11 cellular contexts compared by ENCODE assay signal in genomic region chr17:63116967-63117366, GRCh38.
DNase-seq lines count a peak whose midpoint lies in the region; TF ChIP-seq lines count a peak whose summit lies in the region.
"Had no signal": no experiment of that assay in that cellular context is flagged by ENCODE, and none has a peak within 500 bp of the region (broad histone marks: within the 10 kb centered on the region; RNA-seq: fewer than 3 reads in every experiment).

No MANE protein-coding gene starts in this region.

- no peaks in the 10 kb centered on the region for H3K9me3 ChIP-seq in osteoblast (ENCODE audit: low read depth, low read length)
- H3K9me3 ChIP-seq: heart right ventricle had no signal

- H4K20me1 ChIP-seq in osteoblast (ENCODE audit: insufficient read depth, low read length): peaks cover 8% of the 10 kb centered on the region

- intact Hi-C loops in activated CD4-positive, alpha-beta T cell treated with anti-CD3 and anti-CD28 coated beads, Interleukin-2, amount 10 ng/mL, durations not matched to agents 24 days and 14 days (cut with micrococcal nuclease): no loop called here

- no peaks in the 10 kb centered on the region for H3K27me3 ChIP-seq in osteoblast (ENCODE audit: insufficient read depth, low read length)
- H3K27me3 ChIP-seq: heart right ventricle had no signal

- peaks cover 28% of the 10 kb centered on the region for H3K79me2 ChIP-seq in osteoblast (ENCODE audit: insufficient read depth, low read length)

- no peak overlapping the region for H3K27ac Mint-ChIP-seq in activated CD4-positive, alpha-beta T cell treated with anti-CD3 and anti-CD28 coated beads, Interleukin-2, amount 10 ng/mL, durations not matched to agents 24 days and 14 days
- H3K27ac Mint-ChIP-seq in osteocyte (ENCODE audit: unreplicated experiment): no peak overlapping the region
- H3K27ac Mint-ChIP-seq: activated naive CD8-positive, alpha-beta T cell treated with anti-CD3 and anti-CD28 coated beads for 36 hours had no signal

- H3K4me3 Mint-ChIP-seq in activated CD4-positive, alpha-beta T cell treated with anti-CD3 and anti-CD28 coated beads, Interleukin-2, amount 10 ng/mL, durations not matched to agents 24 days and 14 days: no peak overlapping the region
- no peak overlapping the region for H3K4me3 Mint-ChIP-seq in osteocyte (ENCODE audit: unreplicated experiment)
- H3K4me3 Mint-ChIP-seq: activated naive CD8-positive, alpha-beta T cell treated with anti-CD3 and anti-CD28 coated beads for 36 hours had no signal

- H3K4me1 ChIP-seq in osteoblast (ENCODE audit: insufficient read depth, low read length): no peaks in the 10 kb centered on the region
- H3K4me1 ChIP-seq: heart right ventricle had no signal

- H2AFZ ChIP-seq in osteoblast (ENCODE audit: low read length): no peak overlapping the region

- peaks cover 2% of the 10 kb centered on the region for H3K27me3 Mint-ChIP-seq in activated CD4-positive, alpha-beta T cell treated with anti-CD3 and anti-CD28 coated beads, Interleukin-2, amount 10 ng/mL, durations not matched to agents 24 days and 14 days
- H3K27me3 Mint-ChIP-seq in osteocyte (ENCODE audit: unreplicated experiment): no peaks in the 10 kb centered on the region
- H3K27me3 Mint-ChIP-seq: activated naive CD8-positive, alpha-beta T cell treated with anti-CD3 and anti-CD28 coated beads for 36 hours had no signal

- H3K4me3 ChIP-seq in osteoblast (ENCODE audit: insufficient read depth, low read length): no peak overlapping the region
- H3K4me3 ChIP-seq: heart right ventricle had no signal

- no peaks in the 10 kb centered on the region for H3K4me1 Mint-ChIP-seq in activated CD4-positive, alpha-beta T cell treated with anti-CD3 and anti-CD28 coated beads, Interleukin-2, amount 10 ng/mL, durations not matched to agents 24 days and 14 days
- H3K4me1 Mint-ChIP-seq in osteocyte (ENCODE audit: unreplicated experiment): no peaks in the 10 kb centered on the region
- H3K4me1 Mint-ChIP-seq: activated naive CD8-positive, alpha-beta T cell treated with anti-CD3 and anti-CD28 coated beads for 36 hours had no signal

- no peak overlapping the region for H3K27ac ChIP-seq in osteoblast (ENCODE audit: low read depth, low read length)
- H3K27ac ChIP-seq: heart right ventricle had no signal

- H3K36me3 Mint-ChIP-seq in activated CD4-positive, alpha-beta T cell treated with anti-CD3 and anti-CD28 coated beads, Interleukin-2, amount 10 ng/mL, durations not matched to agents 24 days and 14 days (ENCODE audit: low read depth): no peaks in the 10 kb centered on the region
- no peaks in the 10 kb centered on the region for H3K36me3 Mint-ChIP-seq in osteocyte (ENCODE audit: unreplicated experiment)
- H3K36me3 Mint-ChIP-seq: activated naive CD8-positive, alpha-beta T cell treated with anti-CD3 and anti-CD28 coated beads for 36 hours had no signal

- TF ChIP-seq CTCF in osteoblast (IDR thresholded peaks at IDR 0.05; ENCODE audit: extremely low read depth, low read depth, low read length) (no peak), osteocyte (IDR thresholded peaks at IDR 0.05) (no peak)

- DNase-seq in HCEC 1CT (peak; percentile 9), NCI-H774 (lab: John Stamatoyannopoulos, UW) (peak; percentile 75), fibroblast of peridontal ligament (ENCODE audit: extremely low read depth) (peak; percentile 28), osteoblast (ENCODE audit: insufficient read length, low spot score, missing footprints) (peak; percentile 34), osteocyte (ENCODE audit: extremely low spot score, unreplicated experiment) (no peak), DMS79 treated with DMSO at 0.1 percent for 48 hours (lab: John Stamatoyannopoulos, UW) (no peak)
- no peak for DNase-seq in activated CD4-positive, alpha-beta T cell treated with anti-CD3 and anti-CD28 coated beads, Interleukin-2, amount 10 ng/mL, durations not matched to agents 24 days and 14 days
- DNase-seq in activated effector memory CD4-positive, alpha-beta T cell treated with Interleukin-2 at 50 U/mL for 16 hours: no peak
- DNase-seq: activated CD4-positive, CD25-positive, alpha-beta regulatory T cell treated with anti-CD3 and anti-CD28 coated beads, Interleukin-2, amount 50 U/mL, for 72 hours; activated naive CD8-positive, alpha-beta T cell treated with anti-CD3 and anti-CD28 coated beads for 36 hours; heart right ventricle had no signal

- no peaks in the 10 kb centered on the region for H3K36me3 ChIP-seq in osteoblast (ENCODE audit: insufficient read depth, low read length)
- H3K36me3 ChIP-seq: heart right ventricle had no signal

- H3K9me3 Mint-ChIP-seq in activated CD4-positive, alpha-beta T cell treated with anti-CD3 and anti-CD28 coated beads, Interleukin-2, amount 10 ng/mL, durations not matched to agents 24 days and 14 days: no peaks in the 10 kb centered on the region
- H3K9me3 Mint-ChIP-seq in osteocyte (ENCODE audit: unreplicated experiment): no peaks in the 10 kb centered on the region
- H3K9me3 Mint-ChIP-seq: activated naive CD8-positive, alpha-beta T cell treated with anti-CD3 and anti-CD28 coated beads for 36 hours had no signal

- no peak overlapping the region for H3K4me2 ChIP-seq in osteoblast (ENCODE audit: insufficient read depth, low read length)

Comparison
In these comparisons a context has a peak if more than half of its experiments do, and no peak if none do; other contexts are left out.
1. DNase-seq: peak in HCEC 1CT (single experiment), NCI-H774 (single experiment), fibroblast of peridontal ligament (single experiment) and osteoblast (single experiment); none in activated CD4-positive, alpha-beta T cell treated with anti-CD3 and anti-CD28 coated beads, Interleukin-2, amount 10 ng/mL, durations not matched to agents 24 days and 14 days (single experiment), osteocyte (single experiment), DMS79 treated with DMSO at 0.1 percent for 48 hours (single experiment) and activated effector memory CD4-positive, alpha-beta T cell treated with Interleukin-2 at 50 U/mL for 16 hours (single experiment).